In the genomic region with DNA sequence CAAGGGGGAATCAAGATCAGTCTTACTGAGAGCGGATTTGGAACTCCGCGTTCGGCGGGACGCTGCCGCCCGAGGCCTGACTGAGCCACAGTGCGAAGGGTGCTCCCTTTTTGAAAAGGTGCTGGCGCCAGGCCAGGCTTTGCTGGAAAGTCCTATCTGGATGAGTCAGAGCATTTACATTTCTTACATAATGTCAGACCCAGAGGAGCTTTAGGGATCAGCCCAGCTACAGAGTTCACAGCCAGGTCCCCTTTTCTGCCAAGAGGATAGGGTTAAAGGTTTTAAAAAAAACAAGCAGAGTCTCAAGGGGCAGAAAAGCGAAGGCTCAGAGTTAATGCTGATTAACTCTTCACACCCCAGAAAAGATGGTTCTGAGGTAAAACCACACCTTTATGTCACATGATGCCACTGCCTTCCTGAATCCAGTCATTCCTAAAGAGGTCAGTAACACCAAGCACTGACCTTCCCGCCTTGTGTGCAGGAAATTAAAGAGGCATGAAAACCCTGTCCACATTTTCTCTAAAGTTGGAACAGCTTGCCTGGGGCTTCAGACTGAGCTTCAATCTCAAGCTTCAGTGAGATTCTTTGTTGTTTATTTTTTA, we compare ENCODE assay signal across 8 cellular contexts. TPM values are rescaled to one million over a fixed set of nuclear protein-coding genes. Genes with fewer than 3 reads are reported as not detected.
DNase-seq lines count a peak whose midpoint lies in the region; FAIRE-seq and TF ChIP-seq lines count a peak whose summit lies in the region.

No MANE protein-coding gene starts in this region.

- FAIRE-seq in H54 (lab: Jason Lieb, UNC), result peak; percentile 58

- peak overlapping the region; percentile 61 for H3K27ac ChIP-seq in mammary epithelial cell (ENCODE audit: insufficient read depth, low read depth, low read length)

- DNase-seq in G401 (ENCODE audit: low spot score), result peak; percentile 59
- peak; percentile 61 for DNase-seq in H54 (ENCODE audit: insufficient read length, low spot score)
- peak; percentile 92 for DNase-seq in MV-4-11 (lab: John Stamatoyannopoulos, UW)
- peak; percentile 81 for DNase-seq in T1000 (lab: John Stamatoyannopoulos, UW)
- DNase-seq in mammary epithelial cell, result peak; percentile 92
- peak; percentile 77 for DNase-seq in kidney glomerular epithelial cell (lab: John Stamatoyannopoulos, UW)
- peak; percentile 87 for DNase-seq in stimulated activated CD4-positive, alpha-beta T cell treated with anti-CD3 and anti-CD28 coated beads, Interleukin-15, amount 100 ng/mL, for 24 hours
- DNase-seq in HuH-7 (ENCODE audit: low spot score), result no peak

- in situ Hi-C loops in G401 (cut with HindIII; ENCODE audit: low sequenced_read_pairs) (no loop called here), mammary epithelial cell (cut with MboI; ENCODE audit: low sequenced_read_pairs in 2 of 2) (no loop called here)

- no peaks in the 10 kb centered on the region for H3K9me3 ChIP-seq in mammary epithelial cell (replicated peaks; ENCODE audit: insufficient read depth, low read length)

- peak overlapping the region; percentile 89 for H3K4me2 ChIP-seq in mammary epithelial cell (ENCODE audit: insufficient read depth, low read depth, low read length)

- no peaks in the 10 kb centered on the region for H3K36me3 ChIP-seq in mammary epithelial cell (ENCODE audit: insufficient read depth, low read length)

- TF ChIP-seq CTCF in mammary epithelial cell (conservative IDR thresholded peaks at IDR 0.05 in 1 of 2, IDR thresholded peaks at IDR 0.05 in 1 of 2; ENCODE audit: extremely low read depth in 1 of 2, insufficient read depth in 1 of 2, low read depth in 1 of 2, low read length in 2 of 2), result no peak

- H3K79me2 ChIP-seq in mammary epithelial cell (ENCODE audit: insufficient read depth, low read length), result peaks cover 4% of the 10 kb centered on the region

- peak overlapping the region; percentile 66 for H3K9ac ChIP-seq in mammary epithelial cell (ENCODE audit: insufficient read depth, low read length)

- dilution Hi-C loops in mammary epithelial cell (cut with HindIII; ENCODE audit: low sequenced_read_pairs), result no loop called here

- peaks cover 23% of the 10 kb centered on the region for H3K4me1 ChIP-seq in mammary epithelial cell (ENCODE audit: insufficient read depth, low read length)

- TF ChIP-seq POLR2A in H54 (IDR thresholded peaks at IDR 0.05; ENCODE audit: low read depth, low read length), result no peak

- H3K4me3 ChIP-seq in mammary epithelial cell (replicated peaks in 1 of 3; ENCODE audit: insufficient read depth in 1 of 3, low read depth in 2 of 3, low read length in 3 of 3), result peak overlapping the region; percentile 30 to 47 (median 41)

- intact Hi-C loops in mammary epithelial cell (cut with micrococcal nuclease), result loop anchor here (10.0 kb wide), 1 partner anchor 851 kb away; a partner anchor contains a TSS

- WGBS in mammary epithelial cell (ENCODE audit: low coverage, missing lambda C conversion rate), result 2% methylated on average over 12 of the region's 12 CpGs

- BruUV-seq in mammary epithelial cell (replicated peaks; lab: Mats Ljungman, UMichigan), result no TSS peak

- CTCF ChIA-PET in mammary epithelial cell (lab: Charles Lee; ENCODE audit: low non-redundant PET), result interaction anchor here (0.5 to 0.6 kb wide), 3 partner anchors 64 to 488 kb away, joined by 3 to 9 read pairs (median 5); no protein-coding TSS in a partner anchor

- no peaks in the 10 kb centered on the region for H3K27me3 ChIP-seq in mammary epithelial cell (ENCODE audit: insufficient read depth, low read length)

- H2AFZ ChIP-seq in mammary epithelial cell (ENCODE audit: low read depth, low read length), result peak overlapping the region; percentile 85

- no peaks in the 10 kb centered on the region for H4K20me1 ChIP-seq in mammary epithelial cell (ENCODE audit: insufficient read depth, low read length)

RNA-seq across cellular contexts. Expression of a gene that starts 11.7 kb away (rescaled TPM):
- total RNA-seq in G401 (2014; rRNA removed; shearing (Covaris generic)), result 21.5 and 22.3 TPM in 2 replicates
- 10 to 100 TPM in 1 of 2 donors, 1 to 10 TPM in 1; 8.8 to 10.0 TPM for total RNA-seq in mammary epithelial cell
- 6.6 TPM for polyA plus RNA-seq in mammary epithelial cell
- 1.4 TPM for polyA minus RNA-seq in mammary epithelial cell

RNA-seq across cellular contexts. Expression of a gene that starts 22.9 kb away (rescaled TPM):
- total RNA-seq in G401 (2014; rRNA removed; shearing (Covaris generic)), result 8.0 and 13.5 TPM in 2 replicates
- 10 to 100 TPM in 1 of 2 donors, 1 to 10 TPM in 1; 4.3 to 51.0 TPM for total RNA-seq in mammary epithelial cell
- polyA plus RNA-seq in mammary epithelial cell, result 10.4 TPM
- 1.0 TPM for polyA minus RNA-seq in mammary epithelial cell
